Comparison of ENCODE assay signal across 28 cellular contexts in the genomic region with DNA sequence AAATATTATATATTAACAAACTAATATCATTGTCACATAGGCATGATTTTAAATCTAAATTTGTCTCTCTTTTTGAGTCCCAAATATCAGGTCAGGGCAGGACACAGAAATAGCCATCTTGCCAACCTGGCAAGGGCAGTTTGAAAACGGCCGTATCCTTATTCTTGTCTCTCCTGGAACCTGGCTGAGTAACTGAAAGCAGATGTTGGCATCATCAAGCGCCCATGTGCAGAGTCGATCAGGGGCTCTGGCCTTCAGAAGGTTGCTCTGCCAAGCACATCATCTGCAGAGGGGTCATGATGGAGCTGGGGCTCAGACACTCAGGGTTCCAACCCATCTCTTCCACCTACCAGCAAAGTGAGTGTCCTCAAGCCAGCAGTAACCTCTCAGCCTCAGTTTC. TPM values are rescaled to one million over a fixed set of nuclear protein-coding genes. Genes with fewer than 3 reads are reported as not detected.
DNase-seq lines count a peak whose midpoint lies in the region; ATAC-seq, FAIRE-seq and TF ChIP-seq lines count a peak whose summit lies in the region.
"Had no signal": no experiment of that assay in that cellular context is flagged by ENCODE, and none has a peak within 500 bp of the region (broad histone marks: within the 10 kb centered on the region; RNA-seq: fewer than 3 reads in every experiment).

No MANE protein-coding gene starts in this region.

- H3K27ac ChIP-seq in right atrium auricular region = no peak overlapping the region
- H3K27ac ChIP-seq in heart left ventricle = no peak overlapping the region
- no peak overlapping the region for H3K27ac ChIP-seq in HepG2 (ENCODE audit: extremely low read length, insufficient read depth, low read length)
- H3K27ac ChIP-seq: BLaER1 had no signal

- no peak for TF ChIP-seq POLR2A in heart left ventricle (IDR thresholded peaks at IDR 0.05)
- TF ChIP-seq POLR2A in HepG2 (IDR thresholded peaks at IDR 0.05; ENCODE audit: insufficient read depth in 1 of 2, low read depth in 2 of 2, low read length in 2 of 2) = no peak

- H3K4me2 ChIP-seq in HepG2 (ENCODE audit: low read depth, low read length) = no peak overlapping the region
- H3K4me2 ChIP-seq: BLaER1 had no signal

- no peak for TF ChIP-seq CTCF in right atrium auricular region (IDR thresholded peaks at IDR 0.05)
- no peak for TF ChIP-seq CTCF in heart left ventricle (IDR thresholded peaks at IDR 0.05)
- no peak for TF ChIP-seq CTCF in HepG2 (CRISPR knock-in tag; IDR thresholded peaks at IDR 0.05)

- no peak for FAIRE-seq in HepG2 (lab: Jason Lieb, UNC)
- FAIRE-seq: GM12878, GM12892, GM18507 had no signal

- H4K20me1 ChIP-seq in HepG2 (ENCODE audit: insufficient read depth, low read length) = no peaks in the 10 kb centered on the region
- H4K20me1 ChIP-seq: BLaER1 had no signal

- H3K4me3 ChIP-seq in right atrium auricular region = no peak overlapping the region
- H3K4me3 ChIP-seq in heart left ventricle = no peak overlapping the region
- H3K4me3 ChIP-seq in HepG2 (replicated peaks in 1 of 3; ENCODE audit: insufficient read depth in 1 of 3, low read depth in 2 of 3, low read length in 3 of 3) = no peak overlapping the region
- H3K4me3 ChIP-seq: BLaER1, GM12878 had no signal

- DNase-seq in Right ventricle myocardium superior (no peak), right atrium auricular region (ENCODE audit: low spot score) (no peak), heart left ventricle (no peak), left ventricle myocardium superior (no peak), mucosa of gallbladder (ENCODE audit: low spot score) (no peak), HepG2 (ENCODE audit: low spot score) (no peak)
- DNase-seq: 8988T; ACHN; BE2C; C1 segment of cervical spinal cord; CD4-positive, alpha-beta memory T cell; CD4-positive, CD25-positive, alpha-beta regulatory T cell; CD8-positive, alpha-beta memory T cell; COR-L47; DMS 273 treated with DMSO at 0.1 percent for 48 hours; DMS153; DMS53; DMS79; DND-41; EL; GDM1 had no signal

- H3K36me3 ChIP-seq in right atrium auricular region (no peaks in the 10 kb centered on the region), heart left ventricle (peaks cover 0 to 22% (median 5%) of the 10 kb centered on the region in 9 donors), HepG2 (replicated peaks in 1 of 2; ENCODE audit: control insufficient read depth in 1 of 2, insufficient read depth in 2 of 2, low read length in 2 of 2) (peaks cover 0 to 4% of the 10 kb centered on the region in 2 experiments; a peak in 1 of 5 replicates)

- in situ Hi-C loops in HepG2 (cut with HindIII; ENCODE audit: extremely low pct_ligation_motif_present, low pct_unique_long_range_greater_than_20kb) = no loop called here

- no peaks in the 10 kb centered on the region for H3K9me3 ChIP-seq in right atrium auricular region
- H3K9me3 ChIP-seq in heart left ventricle = peaks cover 0 to 33% (median 0%) of the 10 kb centered on the region in 12 donors
- no peaks in the 10 kb centered on the region for H3K9me3 ChIP-seq in HepG2 (ENCODE audit: low read length)
- H3K9me3 ChIP-seq: BE2C had no signal

- CTCF ChIA-PET in HepG2 (lab: Yijun Ruan, JAX; ENCODE audit: low intra/inter-chr PET ratio, low total read pairs) = no interaction called here

- H2AFZ ChIP-seq in HepG2 (ENCODE audit: low read length) = no peak overlapping the region

- POLR2A ChIA-PET in HepG2 (lab: Yijun Ruan, JAX) = no interaction called here

- no TSS peak for BruUV-seq in HepG2 (replicated peaks; lab: Mats Ljungman, UMichigan)

- WGBS in heart left ventricle, 4 donors = 46 to 54% (median 51%) methylated on average over 4 of the region's 4 CpGs
- 98% methylated on average over 4 of the region's 4 CpGs for WGBS in HepG2 (ENCODE audit: low lambda C conversion rate)

- peaks cover 2% of the 10 kb centered on the region for H3K79me2 ChIP-seq in HepG2 (ENCODE audit: insufficient read depth, low read length)

- intact Hi-C loops in Right ventricle myocardium superior (cut with DNase I) = no loop called here
- intact Hi-C loops in heart left ventricle (cut with DNase I) = no loop called here
- intact Hi-C loops in left ventricle myocardium superior (cut with micrococcal nuclease) = no loop called here
- intact Hi-C loops in HepG2 (cut with micrococcal nuclease; ENCODE audit: unreplicated experiment) = no loop called here

- no peaks in the 10 kb centered on the region for H3K27me3 ChIP-seq in right atrium auricular region
- H3K27me3 ChIP-seq in heart left ventricle = no peaks in the 10 kb centered on the region
- H3K27me3 ChIP-seq in HepG2 (ENCODE audit: control insufficient read depth in 1 of 2, insufficient read depth in 2 of 2, low read length in 2 of 2) = no peaks in the 10 kb centered on the region
- H3K27me3 ChIP-seq: BE2C, BLaER1 had no signal

- ATAC-seq in Right ventricle myocardium superior (ENCODE audit: poor library complexity) (peak; percentile 88), heart left ventricle (peak in 3 of 4 donors; percentile 44 to 51 (median 45)), left ventricle myocardium superior (peak; percentile 78), HepG2 (no peak)
- ATAC-seq: GM12878 had no signal

- H3K4me1 ChIP-seq in right atrium auricular region = no peaks in the 10 kb centered on the region
- peaks cover 0 to 10% (median 0%) of the 10 kb centered on the region in 12 donors for H3K4me1 ChIP-seq in heart left ventricle
- H3K4me1 ChIP-seq in HepG2 (ENCODE audit: insufficient read depth, low read length) = no peaks in the 10 kb centered on the region
- H3K4me1 ChIP-seq: BE2C, BLaER1 had no signal

- H3K9ac ChIP-seq in HepG2 (ENCODE audit: insufficient read depth, low read depth, low read length) = no peak overlapping the region
- H3K9ac ChIP-seq: BLaER1 had no signal

- no peak for TF ChIP-seq RAD21 in HepG2 (CRISPR knock-in tag; IDR thresholded peaks at IDR 0.05)

- no peak for TF ChIP-seq EP300 in HepG2 (IDR thresholded peaks at IDR 0.05; ENCODE audit: low read depth in 2 of 2, low read length in 2 of 2)
- TF ChIP-seq EP300 in HepG2 (CRISPR knock-in tag; IDR thresholded peaks at IDR 0.05; ENCODE audit: borderline replicate concordance) = no peak

TF ChIP-seq in HepG2, 621 proteins besides CTCF, POLR2A, EP300 and RAD21:
- TF ChIP-seq, protein P1, sequence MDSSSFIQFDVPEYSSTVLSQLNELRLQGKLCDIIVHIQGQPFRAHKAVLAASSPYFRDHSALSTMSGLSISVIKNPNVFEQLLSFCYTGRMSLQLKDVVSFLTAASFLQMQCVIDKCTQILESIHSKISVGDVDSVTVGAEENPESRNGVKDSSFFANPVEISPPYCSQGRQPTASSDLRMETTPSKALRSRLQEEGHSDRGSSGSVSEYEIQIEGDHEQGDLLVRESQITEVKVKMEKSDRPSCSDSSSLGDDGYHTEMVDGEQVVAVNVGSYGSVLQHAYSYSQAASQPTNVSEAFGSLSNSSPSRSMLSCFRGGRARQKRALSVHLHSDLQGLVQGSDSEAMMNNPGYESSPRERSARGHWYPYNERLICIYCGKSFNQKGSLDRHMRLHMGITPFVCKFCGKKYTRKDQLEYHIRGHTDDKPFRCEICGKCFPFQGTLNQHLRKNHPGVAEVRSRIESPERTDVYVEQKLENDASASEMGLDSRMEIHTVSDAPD (CRISPR knock-in tag; IDR thresholded peaks at IDR 0.05) = no peak
- TF ChIP-seq JDP2 (CRISPR knock-in tag; IDR thresholded peaks at IDR 0.05; ENCODE audit: borderline replicate concordance) (no peak), MTA1 (CRISPR knock-in tag; IDR thresholded peaks at IDR 0.05; ENCODE audit: borderline replicate concordance) (no peak), ZNF235 (CRISPR knock-in tag; IDR thresholded peaks at IDR 0.05; ENCODE audit: borderline replicate concordance) (no peak)

RNA-seq across cellular contexts. Expression of a gene that starts 55.2 kb away (rescaled TPM):
- total RNA-seq in Right ventricle myocardium superior = 0.16 TPM
- under 1 TPM in 1 of 2 donors, not detected in 1; 0.31 TPM for total RNA-seq in right atrium auricular region
- under 1 TPM in 2 of 9 donors, not detected in 7; 0.07 to 0.10 TPM for total RNA-seq in heart left ventricle
- polyA plus RNA-seq in heart left ventricle = under 1 TPM in 1 of 2 donors, not detected in 1; 0.04 TPM
- 0.15 TPM for total RNA-seq in left ventricle myocardium superior
- total RNA-seq in mucosa of gallbladder = not detected
- total RNA-seq in HepG2 (2016; rRNA removed; fragmentation: Illumina TruSeq; extraction: Trizol) = 0.02 TPM in 1 of 2 replicates, not detected in the other
- total RNA-seq in HepG2 (2016; cell fraction: cytosol; rRNA removed; fragmentation: Illumina TruSeq; extraction: Trizol; ENCODE audit: low read depth) = not detected in 2 replicates
- total RNA-seq in HepG2 (2016; cell fraction: insoluble cytoplasmic fraction; rRNA removed; fragmentation: Illumina TruSeq; extraction: Trizol) = 0.06 TPM in 1 of 2 replicates, not detected in the other
- total RNA-seq in HepG2 (2016; cell fraction: membrane; rRNA removed; fragmentation: Illumina TruSeq; extraction: Trizol) = 0.06 TPM in 1 of 2 replicates, not detected in the other
- 0.56 TPM in 1 of 2 replicates, not detected in the other for total RNA-seq in HepG2 (2016; cell fraction: nucleus; rRNA removed; fragmentation: Illumina TruSeq; extraction: Trizol)
- 0.05 and 0.13 TPM in 2 replicates for polyA plus RNA-seq in HepG2 (2011; rRNA removed)
- polyA plus RNA-seq in HepG2 (2011; cell fraction: cytosol; rRNA removed) = 0.05 TPM in 1 of 2 replicates, not detected in the other
- 0.05 and 0.19 TPM in 2 replicates for polyA plus RNA-seq in HepG2 (2011; cell fraction: nucleus; rRNA removed)
- polyA plus RNA-seq in HepG2 (2012) = 0.07 TPM in 2 replicates
- polyA plus RNA-seq in HepG2 (2016; cell fraction: cytosol; fragmentation: Illumina TruSeq; extraction: Trizol; ENCODE audit: low read depth) = not detected in 2 replicates
- polyA plus RNA-seq in HepG2 (2016; cell fraction: insoluble cytoplasmic fraction; fragmentation: Illumina TruSeq; extraction: Trizol; ENCODE audit: low read depth) = not detected in 2 replicates
- not detected in 2 replicates for polyA plus RNA-seq in HepG2 (2016; cell fraction: membrane; fragmentation: Illumina TruSeq; extraction: Trizol; ENCODE audit: low read depth)
- 0.31 TPM in 1 of 2 replicates, not detected in the other for polyA plus RNA-seq in HepG2 (2016; cell fraction: nucleus; fragmentation: Illumina TruSeq; extraction: Trizol; ENCODE audit: insufficient read depth, low read depth)
- not detected in 2 replicates for polyA minus RNA-seq in HepG2 (2011; rRNA and poly(A)+ RNA removed; ENCODE audit: low replicate concordance)
- not detected in 2 replicates for polyA minus RNA-seq in HepG2 (2011; cell fraction: cytosol; rRNA and poly(A)+ RNA removed)
- polyA minus RNA-seq in HepG2 (2011; cell fraction: nucleus; rRNA and poly(A)+ RNA removed) = 0.13 TPM in 1 of 2 replicates, not detected in the other
- total RNA-seq: CD4-positive, alpha-beta memory T cell; CD4-positive, CD25-positive, alpha-beta regulatory T cell; CD8-positive, alpha-beta memory T cell; Daoy; GM12878 had no signal
- polyA plus RNA-seq: AG04450; CD14-positive monocyte; CD4-positive, alpha-beta memory T cell; CD4-positive, CD25-positive, alpha-beta regulatory T cell; CD8-positive, alpha-beta memory T cell had no signal
